Comparison of ENCODE assay signal across 9 cellular contexts in the genomic region with DNA sequence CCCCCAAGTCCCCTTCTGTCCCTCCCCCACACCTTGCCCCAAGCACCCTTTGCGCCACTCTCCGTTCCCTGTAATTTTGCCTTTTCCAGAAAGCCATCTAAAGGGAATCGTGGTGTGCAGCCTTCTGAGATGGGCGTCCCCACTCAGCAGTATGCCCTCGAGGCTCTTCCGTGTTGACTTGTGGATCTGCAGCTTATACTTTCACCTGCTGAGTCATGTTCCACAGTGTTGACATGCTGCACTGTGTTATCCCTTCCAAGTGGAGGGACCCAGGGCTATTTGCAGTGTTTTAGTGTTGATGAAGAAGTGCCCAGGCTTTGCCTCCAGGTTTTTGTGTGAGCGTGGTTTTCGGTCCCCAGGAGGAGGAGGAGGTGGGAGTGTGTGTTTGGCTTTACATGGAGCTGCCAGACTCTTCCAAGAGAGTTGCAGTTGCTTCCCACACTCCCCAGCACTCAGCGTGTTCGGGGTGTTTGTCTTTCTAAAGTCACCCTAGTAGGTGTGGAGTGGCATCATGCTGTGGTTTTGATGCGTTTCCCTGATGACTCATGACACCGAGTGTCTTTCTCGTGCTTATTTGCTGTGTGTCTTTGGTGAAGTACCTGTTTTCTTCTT. TPM values are rescaled to one million over a fixed set of nuclear protein-coding genes. Genes with fewer than 3 reads are reported as not detected.
A peak's percentile ranks its signal among the peaks of the same experiment; 100 is the strongest.
DNase-seq lines count a peak whose midpoint lies in the region; ATAC-seq, FAIRE-seq and TF ChIP-seq lines count a peak whose summit lies in the region.
"Had no signal": no experiment of that assay in that cellular context is flagged by ENCODE, and none has a peak within 500 bp of the region (broad histone marks: within the 10 kb centered on the region; RNA-seq: fewer than 3 reads in every experiment).

No MANE protein-coding gene starts in this region.

- intact Hi-C loops in colonic mucosa (cut with DNase I): no loop called here

- TF ChIP-seq POLR2A in A549 (IDR thresholded peaks at IDR 0.05; ENCODE audit: low read length): no peak

- H2BK12ac ChIP-seq in neuronal stem cell (ENCODE audit: low read length): no peak overlapping the region

- H3K9me3 ChIP-seq in A549: no peaks in the 10 kb centered on the region
- no peaks in the 10 kb centered on the region for H3K9me3 ChIP-seq in colonic mucosa
- peaks cover 0 to 2% of the 10 kb centered on the region in 2 donors for H3K9me3 ChIP-seq in neuronal stem cell (replicated peaks in 1 of 2; ENCODE audit: control insufficient read depth in 2 of 2, insufficient read depth in 1 of 2, low read depth in 1 of 2, low read length in 2 of 2)

- peak overlapping the region; percentile 51 for H3K23ac ChIP-seq in mesendoderm (ENCODE audit: low read length)
- no peak overlapping the region for H3K23ac ChIP-seq in neuronal stem cell (ENCODE audit: low read depth, low read length, poor library complexity)

- H3K27ac ChIP-seq in A549 (peak overlapping the region; percentile 71 to 79), mesendoderm (ENCODE audit: low read depth, low read length) (no peak overlapping the region), colonic mucosa (no peak overlapping the region), neuronal stem cell (replicated peaks; ENCODE audit: low read length) (no peak overlapping the region)

- H3K56ac ChIP-seq in mesendoderm (ENCODE audit: low read length): no peak overlapping the region

- H2AFZ ChIP-seq in neuronal stem cell (ENCODE audit: low read length): no peak overlapping the region

- H3K4ac ChIP-seq in mesendoderm (ENCODE audit: low read depth, low read length) (no peak overlapping the region), neuronal stem cell (ENCODE audit: low read length) (no peak overlapping the region)

- H3K9ac ChIP-seq in mesendoderm (ENCODE audit: low read length) (no peak overlapping the region), colonic mucosa (ENCODE audit: low read depth in 2 of 2, low read length in 2 of 2) (no peak overlapping the region), neuronal stem cell (ENCODE audit: low read depth, low read length, poor library complexity) (no peak overlapping the region)

- H3K18ac ChIP-seq in mesendoderm (ENCODE audit: low read length) (no peak overlapping the region), neuronal stem cell (ENCODE audit: low read length) (no peak overlapping the region)

- H3K4me3 ChIP-seq in A549 (0 out of 3 replicates have a peak overlapping the region, but pooled peaks have one; percentile 10), mesendoderm (ENCODE audit: low read length) (no peak overlapping the region), colonic mucosa (no peak overlapping the region), neuronal stem cell (ENCODE audit: low read length in 2 of 2) (no peak overlapping the region)

- H3K14ac ChIP-seq in neuronal stem cell (ENCODE audit: low read length): no peak overlapping the region

- no peak overlapping the region for H2BK5ac ChIP-seq in mesendoderm (ENCODE audit: low read length)
- no peak overlapping the region for H2BK5ac ChIP-seq in neuronal stem cell (ENCODE audit: low read length)

- 7% methylated on average over 13 of the region's 13 CpGs for WGBS in A549 (ENCODE audit: missing lambda C conversion rate)
- no CpG with 5 or more reads among the region's 13 CpGs for WGBS in mesendoderm (ENCODE audit: extremely low coverage, insufficient coverage, low lambda C conversion rate)
- WGBS in neuronal stem cell (ENCODE audit: extremely low coverage in 2 of 2, insufficient read length in 2 of 2, insufficient replicate concordance in 1 of 2), 2 donors: no CpG with 5 or more reads among the region's 13 CpGs

- TF ChIP-seq RAD21 in A549 (conservative IDR thresholded peaks at IDR 0.05 in 1 of 2, IDR thresholded peaks at IDR 0.05 in 1 of 2): no peak

- H3K36me3 ChIP-seq in mesendoderm (ENCODE audit: control insufficient read depth, insufficient read depth, low read length) (peaks cover 9% of the 10 kb centered on the region), colonic mucosa (peaks cover 13% of the 10 kb centered on the region), neuronal stem cell (replicated peaks in 1 of 2; ENCODE audit: control insufficient read depth in 2 of 2, insufficient read depth in 2 of 2, low read length in 2 of 2) (peaks cover 40 to 87% of the 10 kb centered on the region in 2 donors)

- H3K4me2 ChIP-seq in A549: peak overlapping the region; percentile 88
- no peak overlapping the region for H3K4me2 ChIP-seq in mesendoderm (ENCODE audit: low read length)
- no peak overlapping the region for H3K4me2 ChIP-seq in neuronal stem cell (ENCODE audit: insufficient read depth, low read length, poor library complexity, severe bottlenecking)

- DNase-seq in A549 (ENCODE audit: low read depth in 1 of 2, low spot score in 1 of 2): peak; percentile 79 to 87
- DNase-seq in MV-4-11 (lab: John Stamatoyannopoulos, UW): peak; percentile 55
- DNase-seq in activated T-cell treated with anti-CD3 and anti-CD28 coated beads, Interleukin-2, amount 50 U/mL, for 1 hour: peak; percentile 24
- DNase-seq in mesendoderm: peak; percentile 46
- no peak for DNase-seq in NCI-H774 (lab: John Stamatoyannopoulos, UW)
- no peak for DNase-seq in colonic mucosa
- DNase-seq in DMS79 treated with DMSO at 0.1 percent for 48 hours (lab: John Stamatoyannopoulos, UW): no peak
- DNase-seq in neuronal stem cell (ENCODE audit: low spot score): no peak

- POLR2A ChIA-PET in A549 (lab: Yijun Ruan, JAX): no interaction called here

- no peaks in the 10 kb centered on the region for H3K79me2 ChIP-seq in mesendoderm (ENCODE audit: control insufficient read depth, insufficient read depth, low read length)

- ATAC-seq in A549: peak; percentile 91 to 94

- CTCF ChIA-PET in A549 (lab: Yijun Ruan, JAX): interaction anchor here (2.1 kb wide), 1 partner anchor 14 kb away, joined by 6 read pairs; no protein-coding TSS in a partner anchor

- no peak overlapping the region for H4K5ac ChIP-seq in mesendoderm (ENCODE audit: low read length)

- peaks cover 4% of the 10 kb centered on the region for H3K79me1 ChIP-seq in mesendoderm (ENCODE audit: low read length)
- peaks cover 5% of the 10 kb centered on the region for H3K79me1 ChIP-seq in neuronal stem cell (ENCODE audit: low read depth, low read length)

- H4K91ac ChIP-seq in neuronal stem cell (ENCODE audit: low read depth, low read length, poor library complexity): no peak overlapping the region

- H4K8ac ChIP-seq in mesendoderm (ENCODE audit: low read depth, low read length) (no peak overlapping the region), neuronal stem cell (ENCODE audit: low read depth, low read length) (no peak overlapping the region)

- H2AK5ac ChIP-seq in mesendoderm (ENCODE audit: low read length) (no peak overlapping the region), neuronal stem cell (ENCODE audit: low read depth, low read length) (no peak overlapping the region)

- peak; percentile 39 for FAIRE-seq in A549 (lab: Jason Lieb, UNC)
- FAIRE-seq: G401.6 had no signal

- H3K4me1 ChIP-seq in A549: peaks cover 28% of the 10 kb centered on the region
- H3K4me1 ChIP-seq in mesendoderm (ENCODE audit: control insufficient read depth, low read depth, low read length): no peaks in the 10 kb centered on the region
- H3K4me1 ChIP-seq in colonic mucosa: no peaks in the 10 kb centered on the region
- H3K4me1 ChIP-seq in neuronal stem cell (ENCODE audit: control insufficient read depth in 2 of 2, insufficient read depth in 1 of 2, low read depth in 1 of 2, low read length in 2 of 2): no peaks in the 10 kb centered on the region

- H3K27me3 ChIP-seq in mesendoderm (ENCODE audit: insufficient read depth, low read length, poor library complexity) (no peaks in the 10 kb centered on the region), colonic mucosa (no peaks in the 10 kb centered on the region), neuronal stem cell (ENCODE audit: control insufficient read depth in 3 of 3, insufficient read depth in 3 of 3, low read depth in 1 of 3, low read length in 3 of 3) (no peaks in the 10 kb centered on the region)

- H2BK120ac ChIP-seq in mesendoderm (ENCODE audit: low read depth, low read length): no peak overlapping the region
- no peak overlapping the region for H2BK120ac ChIP-seq in neuronal stem cell (ENCODE audit: low read depth, low read length)

- TF ChIP-seq CTCF in A549 (IDR thresholded peaks at IDR 0.05) (no peak), colonic mucosa (IDR thresholded peaks at IDR 0.05) (no peak)

- H2BK15ac ChIP-seq in mesendoderm (replicated peaks; ENCODE audit: low read depth) (no peak overlapping the region), neuronal stem cell (ENCODE audit: low read length) (no peak overlapping the region)

- no peak for TF ChIP-seq EP300 in A549 (IDR thresholded peaks at IDR 0.05)

RNA-seq across cellular contexts. Expression of gene JPT2, which starts 32.1 kb away (rescaled TPM):
- 91.6 and 97.6 TPM in 2 replicates for polyA plus RNA-seq in A549 (2011; rRNA removed)
- polyA plus RNA-seq in A549 (2012; cell fraction: cytosol; rRNA removed): 85.5 and 90.9 TPM in 2 replicates
- 56.5 and 60.3 TPM in 2 replicates for polyA plus RNA-seq in A549 (2012; cell fraction: nucleus; rRNA removed)
- polyA plus RNA-seq in A549 (2017; fragmentation: RNase III; extraction: RNeasy Plus Mini Kit Qiagen cat#74134 plus additional on column Dnase treatment): 139 to 156 TPM (median 150 TPM) in 3 replicates
- 47.2 and 50.9 TPM in 2 replicates for polyA minus RNA-seq in A549 (2011; rRNA and poly(A)+ RNA removed)
- polyA plus RNA-seq in mesendoderm (2013, experiment 1 of 2): 167 TPM
- polyA plus RNA-seq in mesendoderm (2013, experiment 2 of 2): 168 TPM
- 100 to 1,000 TPM in 1 of 2 donors, 10 to 100 TPM in 1; 53.5 to 123 TPM for total RNA-seq in colonic mucosa
- 134 TPM for polyA plus RNA-seq in neuronal stem cell (2013, experiment 1 of 2)
- polyA plus RNA-seq in neuronal stem cell (2013, experiment 2 of 2): 135 TPM

RNA-seq across cellular contexts. Expression of gene CRAMP1, which starts 33.9 kb away (rescaled TPM):
- polyA plus RNA-seq in A549 (2011; rRNA removed) (6.5 and 8.6 TPM in 2 replicates), A549 (2017; fragmentation: RNase III; extraction: RNeasy Plus Mini Kit Qiagen cat#74134 plus additional on column Dnase treatment) (8.6 to 9.1 TPM (median 9.1 TPM) in 3 replicates)
- 8.2 and 9.4 TPM in 2 replicates for polyA plus RNA-seq in A549 (2012; cell fraction: cytosol; rRNA removed)
- polyA plus RNA-seq in A549 (2012; cell fraction: nucleus; rRNA removed): 29.2 and 33.3 TPM in 2 replicates
- 11.3 and 11.6 TPM in 2 replicates for polyA minus RNA-seq in A549 (2011; rRNA and poly(A)+ RNA removed)
- 8.7 TPM for polyA plus RNA-seq in mesendoderm (2013, experiment 1 of 2)
- 9.6 TPM for polyA plus RNA-seq in mesendoderm (2013, experiment 2 of 2)
- total RNA-seq in colonic mucosa: 10 to 100 TPM; 13.6 to 17.1 TPM
- polyA plus RNA-seq in neuronal stem cell (2013, experiment 1 of 2): 11.9 TPM
- 12.3 TPM for polyA plus RNA-seq in neuronal stem cell (2013, experiment 2 of 2)

RNA-seq across cellular contexts. Expression of gene IFT140, which starts 34.1 kb away (rescaled TPM):
- polyA plus RNA-seq in A549 (2011; rRNA removed): 6.8 and 6.9 TPM in 2 replicates
- polyA plus RNA-seq in A549 (2012; cell fraction: cytosol; rRNA removed): 10.0 and 11.0 TPM in 2 replicates
- polyA plus RNA-seq in A549 (2012; cell fraction: nucleus; rRNA removed): 39.4 and 41.3 TPM in 2 replicates
- polyA plus RNA-seq in A549 (2017; fragmentation: RNase III; extraction: RNeasy Plus Mini Kit Qiagen cat#74134 plus additional on column Dnase treatment): 11.1 to 14.4 TPM (median 13.7 TPM) in 3 replicates
- polyA minus RNA-seq in A549 (2011; rRNA and poly(A)+ RNA removed): 18.5 and 20.5 TPM in 2 replicates
- 4.0 TPM for polyA plus RNA-seq in mesendoderm (2013, experiment 1 of 2)
- 4.1 TPM for polyA plus RNA-seq in mesendoderm (2013, experiment 2 of 2)
- 10 to 100 TPM; 12.5 to 15.6 TPM for total RNA-seq in colonic mucosa
- polyA plus RNA-seq in neuronal stem cell (2013, experiment 1 of 2): 29.1 TPM
- 29.5 TPM for polyA plus RNA-seq in neuronal stem cell (2013, experiment 2 of 2)

RNA-seq across cellular contexts. Expression of gene MAPK8IP3, which starts 60.0 kb away (rescaled TPM):
- polyA plus RNA-seq in A549 (2011; rRNA removed) (12.0 and 13.4 TPM in 2 replicates), A549 (2017; fragmentation: RNase III; extraction: RNeasy Plus Mini Kit Qiagen cat#74134 plus additional on column Dnase treatment) (48.2 to 55.1 TPM (median 53.3 TPM) in 3 replicates)
- 25.1 and 30.1 TPM in 2 replicates for polyA plus RNA-seq in A549 (2012; cell fraction: cytosol; rRNA removed)
- 244 and 330 TPM in 2 replicates for polyA plus RNA-seq in A549 (2012; cell fraction: nucleus; rRNA removed)
- 16.5 and 17.9 TPM in 2 replicates for polyA minus RNA-seq in A549 (2011; rRNA and poly(A)+ RNA removed)
- 16.1 TPM for polyA plus RNA-seq in mesendoderm (2013, experiment 1 of 2)
- 14.7 TPM for polyA plus RNA-seq in mesendoderm (2013, experiment 2 of 2)
- 10 to 100 TPM; 44.0 to 62.6 TPM for total RNA-seq in colonic mucosa
- polyA plus RNA-seq in neuronal stem cell (2013, experiment 1 of 2): 35.9 TPM
- 36.6 TPM for polyA plus RNA-seq in neuronal stem cell (2013, experiment 2 of 2)

Comparison
In these comparisons a context has a peak if more than half of its experiments do, and no peak if none do; other contexts are left out.
1. DNase-seq: peak in A549 (2 of 2), MV-4-11 (single experiment), activated T-cell treated with anti-CD3 and anti-CD28 coated beads, Interleukin-2, amount 50 U/mL, for 1 hour (single experiment) and mesendoderm (single experiment); none in NCI-H774 (single experiment), colonic mucosa (single experiment), DMS79 treated with DMSO at 0.1 percent for 48 hours (single experiment) and neuronal stem cell (single experiment).
2. H3K27ac ChIP-seq: peak in A549 (2 of 2); none in mesendoderm (single experiment), colonic mucosa (single experiment) and neuronal stem cell (single experiment).